10 cellular contexts compared by ENCODE assay signal in the genomic region with DNA sequence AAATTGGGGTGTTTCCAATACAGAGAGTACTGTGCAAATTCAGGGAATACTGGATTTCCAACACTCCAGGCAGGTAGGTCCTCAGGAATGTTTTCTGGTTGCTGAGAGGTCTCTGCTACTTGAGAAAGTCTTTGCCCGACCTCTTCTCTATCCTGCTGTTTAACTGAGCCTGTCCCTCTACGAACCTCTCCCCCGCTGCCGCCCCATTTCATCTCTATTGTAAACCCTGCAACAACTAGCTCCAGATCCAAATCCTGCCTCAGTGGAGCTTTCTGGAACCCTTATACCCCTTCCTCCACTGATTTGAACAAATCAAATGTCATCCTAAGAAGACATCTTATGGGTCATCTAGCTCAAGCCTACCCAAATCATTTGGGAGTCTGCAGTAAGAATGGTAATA. TPM values are rescaled to one million over a fixed set of nuclear protein-coding genes. Genes with fewer than 3 reads are reported as not detected.
DNase-seq lines count a peak whose midpoint lies in the region; ATAC-seq and TF ChIP-seq lines count a peak whose summit lies in the region.
"Had no signal": no experiment of that assay in that cellular context is flagged by ENCODE, and none has a peak within 500 bp of the region (broad histone marks: within the 10 kb centered on the region; RNA-seq: fewer than 3 reads in every experiment).

No MANE protein-coding gene starts in this region.

- POLR2A ChIA-PET in Panc1 (lab: Charles Lee): no interaction called here

- H3K4me1 ChIP-seq in DND-41 (ENCODE audit: insufficient read depth, low read length) (peaks cover 52% of the 10 kb centered on the region), Panc1 (ENCODE audit: control insufficient read depth, insufficient read depth, low read length) (peaks cover 8% of the 10 kb centered on the region; the same call in 1 of the 2 replicates), trophoblast cell (ENCODE audit: control insufficient read depth in 1 of 2, insufficient read depth in 2 of 2, low read length in 2 of 2) (peaks cover 0 to 4% of the 10 kb centered on the region in 2 experiments)

- H3K9ac ChIP-seq in DND-41 (ENCODE audit: low read depth, low read length): peak overlapping the region; percentile 98; the same call in 1 of the 2 replicates
- H3K9ac ChIP-seq in trophoblast cell (ENCODE audit: low read length): no peak overlapping the region

- CTCF ChIA-PET in Panc1 (lab: Charles Lee): no interaction called here

- no peak for TF ChIP-seq CTCF in DND-41 (IDR thresholded peaks at IDR 0.05; ENCODE audit: borderline replicate concordance, extremely low read depth, low read length, poor library complexity, severe bottlenecking)
- no peak for TF ChIP-seq CTCF in Panc1 (IDR thresholded peaks at IDR 0.05)
- TF ChIP-seq CTCF in epithelial cell of esophagus (IDR thresholded peaks at IDR 0.05; ENCODE audit: insufficient read depth, low read depth, low read length, missing control alignments): no peak

- H3K4me3 ChIP-seq in DND-41 (ENCODE audit: low read depth in 1 of 2, low read length in 2 of 2) (peak overlapping the region in 1 of 2 experiments; percentile 94; a peak in 2 of 4 replicates), Panc1 (ENCODE audit: low read depth in 2 of 2, low read length in 2 of 2) (peak overlapping the region; percentile 83 to 96), epithelial cell of esophagus (ENCODE audit: low read length) (peak overlapping the region; percentile 83), trophoblast cell (ENCODE audit: low read depth, low read length) (no peak overlapping the region)

- H4K8ac ChIP-seq in trophoblast cell (ENCODE audit: low read depth, low read length): no peak overlapping the region

- WGBS in trophoblast cell (ENCODE audit: extremely low coverage, insufficient coverage, insufficient read length): no CpG with 5 or more reads among the region's 4 CpGs

- H4K91ac ChIP-seq in trophoblast cell (ENCODE audit: low read depth, low read length): no peak overlapping the region

- in situ Hi-C loops in Panc1 (cut with HindIII; ENCODE audit: low pct_unique_long_range_greater_than_20kb, low sequenced_read_pairs): no loop called here

- no peak overlapping the region for H2AK5ac ChIP-seq in trophoblast cell (ENCODE audit: low read length)

- H3K23ac ChIP-seq in trophoblast cell (ENCODE audit: low read length): no peak overlapping the region

- H3K4ac ChIP-seq in trophoblast cell (ENCODE audit: low read depth, low read length): peak overlapping the region; percentile 84

- no peak overlapping the region for H3K18ac ChIP-seq in trophoblast cell (ENCODE audit: low read length)

- no peak overlapping the region; the same call in 1 of the 2 replicates for H3K27ac ChIP-seq in DND-41 (ENCODE audit: low read length)
- peak overlapping the region; percentile 96 for H3K27ac ChIP-seq in Panc1 (ENCODE audit: low read length)
- no peak overlapping the region for H3K27ac ChIP-seq in trophoblast cell (ENCODE audit: low read depth, low read length)

- H4K12ac ChIP-seq in trophoblast cell (ENCODE audit: low read depth, low read length): no peak overlapping the region

- no peak overlapping the region for H2BK120ac ChIP-seq in trophoblast cell (ENCODE audit: insufficient read depth, low read length, poor library complexity)

- H2AFZ ChIP-seq in DND-41 (ENCODE audit: low read depth, low read length) (no peak overlapping the region), trophoblast cell (ENCODE audit: insufficient read depth, low read length, poor library complexity) (no peak overlapping the region)

- no peak overlapping the region for H2BK5ac ChIP-seq in trophoblast cell (ENCODE audit: low read depth, low read length, poor library complexity)

- H3K4me2 ChIP-seq in DND-41 (ENCODE audit: insufficient read depth, low read length) (peak overlapping the region; percentile 94), trophoblast cell (ENCODE audit: low read length) (peak overlapping the region; percentile 84)

- H3K14ac ChIP-seq in trophoblast cell (ENCODE audit: low read length): no peak overlapping the region

- peaks cover 11% of the 10 kb centered on the region for H3K79me1 ChIP-seq in trophoblast cell (ENCODE audit: low read length)

- H2BK12ac ChIP-seq in trophoblast cell (ENCODE audit: low read length): no peak overlapping the region

- ATAC-seq in DND-41 (ENCODE audit: insufficient read depth, low read depth): no peak
- ATAC-seq in Panc1: no peak
- ATAC-seq in GM19455 (IDR thresholded peaks at IDR 0.05; ENCODE audit: unreplicated experiment): no peak
- no peak for ATAC-seq in HG03439 (IDR thresholded peaks at IDR 0.05; ENCODE audit: unreplicated experiment)

- DNase-seq in DND-41 (no peak), Panc1 (ENCODE audit: low read depth, low spot score) (no peak), epithelial cell of esophagus (ENCODE audit: low read depth) (no peak), trophoblast cell (no peak), GM19238 (ENCODE audit: insufficient read length, low spot score) (no peak), medulla oblongata (ENCODE audit: extremely low spot score) (no peak)
- DNase-seq: activated CD8-positive, alpha-beta memory T cell treated with anti-CD3 and anti-CD28 coated beads for 24 hours had no signal

- intact Hi-C loops in Panc1 (cut with micrococcal nuclease; ENCODE audit: unreplicated experiment): no loop called here

- H3K27me3 ChIP-seq in DND-41 (ENCODE audit: insufficient read depth, low read length, poor library complexity): no peaks in the 10 kb centered on the region
- no peaks in the 10 kb centered on the region for H3K27me3 ChIP-seq in Panc1 (ENCODE audit: control insufficient read depth, insufficient read depth, low read length)
- no peaks in the 10 kb centered on the region for H3K27me3 ChIP-seq in trophoblast cell (ENCODE audit: insufficient read depth, low read length)

- no peaks in the 10 kb centered on the region for H3K9me3 ChIP-seq in DND-41 (ENCODE audit: insufficient read depth, low read length, severe bottlenecking)
- H3K9me3 ChIP-seq in Panc1 (ENCODE audit: control insufficient read depth, insufficient read depth, low read depth, low read length): no peaks in the 10 kb centered on the region
- H3K9me3 ChIP-seq in trophoblast cell (ENCODE audit: insufficient read depth, low read depth, low read length): no peaks in the 10 kb centered on the region

- peaks cover 38% of the 10 kb centered on the region for H3K36me3 ChIP-seq in DND-41 (ENCODE audit: insufficient read depth, low read length)
- H3K36me3 ChIP-seq in Panc1 (ENCODE audit: control insufficient read depth, insufficient read depth, low read length): peaks cover 10% of the 10 kb centered on the region
- peaks cover 3 to 13% of the 10 kb centered on the region in 2 experiments for H3K36me3 ChIP-seq in trophoblast cell (ENCODE audit: control insufficient read depth in 1 of 2, insufficient read depth in 2 of 2, low read length in 2 of 2)

- H3K79me2 ChIP-seq in DND-41 (ENCODE audit: insufficient read depth, low read length) (peaks cover 91% of the 10 kb centered on the region), trophoblast cell (ENCODE audit: control insufficient read depth, insufficient read depth, low read length, poor library complexity) (peaks cover 11% of the 10 kb centered on the region)

- BruUV-seq in Panc1 (replicated peaks; lab: Mats Ljungman, UMichigan): no TSS peak

- H4K20me1 ChIP-seq in DND-41 (ENCODE audit: insufficient read depth, low read length): peaks cover 34% of the 10 kb centered on the region

RNA-seq across cellular contexts. Expression of a gene that starts 1.3 kb away (rescaled TPM):
- 84.0 TPM for total RNA-seq in Panc1 (2021; ENCODE audit: unreplicated experiment)
- polyA plus RNA-seq in Panc1 (2012; ENCODE audit: insufficient read length): 125 TPM
- polyA plus RNA-seq in trophoblast cell (2013): 71.8 and 79.9 TPM in 2 replicates

RNA-seq across cellular contexts. Expression of a gene that starts 1.4 kb away (rescaled TPM):
- total RNA-seq in Panc1 (2021; ENCODE audit: unreplicated experiment): 5.1 TPM
- polyA plus RNA-seq in Panc1 (2012; ENCODE audit: insufficient read length): 1.7 TPM
- polyA plus RNA-seq in trophoblast cell (2013): 1.9 and 2.2 TPM in 2 replicates

RNA-seq across cellular contexts. Expression of a gene that starts 12.3 kb away (rescaled TPM):
- not detected for total RNA-seq in Panc1 (2021; ENCODE audit: unreplicated experiment)
- polyA plus RNA-seq in Panc1 (2012; ENCODE audit: insufficient read length): not detected
- 0.04 TPM in 1 of 2 replicates, not detected in the other for polyA plus RNA-seq in trophoblast cell (2013)
- total RNA-seq: lung had no signal
- polyA plus RNA-seq: lung had no signal

RNA-seq across cellular contexts. Expression of a gene that starts 25.8 kb away (rescaled TPM):
- total RNA-seq in Panc1 (2021; ENCODE audit: unreplicated experiment): not detected
- polyA plus RNA-seq in Panc1 (2012; ENCODE audit: insufficient read length): not detected
- polyA plus RNA-seq in trophoblast cell (2013): not detected in 2 replicates
- total RNA-seq: lung had no signal
- polyA plus RNA-seq: lung had no signal

RNA-seq across cellular contexts. Expression of a gene that starts 31.6 kb away (rescaled TPM):
- total RNA-seq in Panc1 (2021; ENCODE audit: unreplicated experiment): 0.18 TPM
- 0.17 TPM for polyA plus RNA-seq in Panc1 (2012; ENCODE audit: insufficient read length)
- polyA plus RNA-seq in trophoblast cell (2013): not detected in 2 replicates
- total RNA-seq: lung had no signal
- polyA plus RNA-seq: lung had no signal
